8 cellular contexts compared by ENCODE assay signal in the genomic region with DNA sequence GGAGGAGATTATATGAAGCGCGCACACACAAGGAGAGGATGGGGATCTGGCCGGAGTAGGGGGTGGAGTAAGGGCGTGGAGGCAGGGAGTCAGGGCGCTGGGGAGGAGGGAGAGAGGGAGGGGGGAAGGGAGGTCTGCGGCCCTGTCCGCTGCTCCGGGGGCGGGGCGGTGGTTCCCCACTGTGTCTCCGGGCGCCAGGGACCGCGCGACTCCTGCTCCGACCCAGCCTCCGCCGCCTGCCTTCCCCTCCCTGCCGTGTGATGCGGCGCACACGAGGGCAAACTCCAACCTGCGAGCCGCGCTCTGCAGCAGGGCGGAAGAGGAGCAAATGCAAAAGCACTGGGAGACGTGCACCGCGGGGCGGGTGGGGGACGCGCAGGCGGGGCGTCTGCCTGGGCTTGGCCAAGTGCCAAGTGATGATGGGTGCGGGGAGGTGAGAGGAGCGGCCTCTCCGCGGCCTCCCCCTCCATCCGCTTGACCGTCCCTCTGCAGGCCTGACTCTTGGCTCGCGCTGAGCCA.
A peak's percentile ranks its signal among the peaks of the same experiment; 100 is the strongest.
DNase-seq lines count a peak whose midpoint lies in the region; ATAC-seq lines count a peak whose summit lies in the region.

A gene with protein sequence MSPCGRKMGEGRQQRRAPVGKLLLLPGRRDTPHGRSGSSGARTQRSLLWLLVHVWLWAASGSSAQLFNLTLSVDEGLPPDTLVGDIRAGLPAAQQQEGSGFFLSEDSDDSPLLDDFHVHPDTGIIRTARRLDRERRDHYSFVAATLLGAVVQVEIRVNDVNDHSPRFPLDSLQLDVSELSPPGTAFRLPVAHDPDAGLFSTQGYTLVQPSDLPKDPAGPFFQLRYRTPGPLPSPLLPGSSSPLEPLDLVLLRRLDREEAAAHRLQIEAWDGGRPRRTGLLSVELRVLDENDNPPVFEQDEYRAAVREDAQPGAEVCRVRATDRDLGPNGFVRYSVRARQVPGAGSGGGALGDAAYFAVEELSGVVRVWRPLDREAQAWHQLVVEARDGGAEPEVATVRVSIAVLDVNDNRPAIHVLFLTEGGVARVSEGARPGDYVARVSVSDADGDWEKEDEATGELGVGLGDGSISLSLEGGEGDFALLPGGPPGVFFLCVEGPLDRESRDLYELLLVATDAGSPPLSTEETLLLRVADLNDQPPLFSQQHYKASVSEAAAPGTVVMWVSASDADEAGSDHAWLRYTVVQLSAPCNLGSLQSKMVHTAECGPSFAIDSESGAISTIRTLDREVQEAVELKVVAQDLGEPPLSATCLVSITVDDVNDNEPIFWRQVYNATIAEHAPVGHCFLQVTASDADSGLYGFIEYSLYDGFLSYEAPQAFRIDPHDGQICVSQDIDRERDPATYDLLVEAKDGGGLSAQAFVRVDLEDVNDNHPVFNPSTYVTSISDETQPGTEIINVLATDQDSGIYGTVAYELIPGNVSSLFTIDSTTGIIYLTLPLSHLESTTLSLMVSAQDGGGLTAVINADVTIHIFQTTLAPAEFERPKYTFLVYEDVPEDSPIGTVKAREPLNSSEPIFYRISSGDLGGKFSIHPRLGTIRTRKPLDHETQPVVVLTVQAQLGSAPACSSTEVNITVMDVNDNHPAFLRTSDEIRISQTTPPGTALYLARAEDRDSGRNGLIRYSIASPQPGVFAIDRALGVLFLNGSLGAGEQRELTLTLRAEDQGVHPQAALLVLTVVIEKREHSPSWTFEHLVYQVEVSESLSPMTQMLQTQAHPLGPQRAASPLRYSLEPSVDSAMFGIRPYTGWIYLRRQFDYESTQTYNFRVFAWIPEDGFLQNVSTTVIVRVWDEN (N-terminal part only) (minus strand): TSS at position 69 of the 519 bp plus-strand sequence. CDS start 444 bp downstream, outside the sequence.

- H3K9me3 Mint-ChIP-seq in stimulated activated memory B cell treated with anti-CD40 and anti-IgM and Interleukin-4, amounts not matched to agents 10 μg/mL and 1 μg/mL and 100 μg/mL, for 72 hours = no peaks in the 10 kb centered on the region

- H3K4me1 Mint-ChIP-seq in stimulated activated memory B cell treated with anti-CD40 and anti-IgM and Interleukin-4, amounts not matched to agents 10 μg/mL and 1 μg/mL and 100 μg/mL, for 72 hours = peaks cover 24% of the 10 kb centered on the region

- H3K9me3 ChIP-seq in adipocyte (ENCODE audit: control insufficient read depth, low read length) = no peaks in the 10 kb centered on the region
- no peaks in the 10 kb centered on the region for H3K9me3 ChIP-seq in iPS-20b (ENCODE audit: insufficient read depth, low read depth, low read length)

- no peak within 1 kb of the TSS for H3K27ac ChIP-seq in iPS-20b (ENCODE audit: low read length)

- peaks cover 74% of the 10 kb centered on the region for H3K27me3 Mint-ChIP-seq in stimulated activated memory B cell treated with anti-CD40 and anti-IgM and Interleukin-4, amounts not matched to agents 10 μg/mL and 1 μg/mL and 100 μg/mL, for 72 hours

- H3K27me3 ChIP-seq in adipocyte (replicated peaks; ENCODE audit: control insufficient read depth, insufficient read depth, low read length) (peaks cover 61% of the 10 kb centered on the region), iPS-20b (ENCODE audit: insufficient read depth, low read length) (peaks cover 86% of the 10 kb centered on the region)

- ATAC-seq in GM21576 (IDR thresholded peaks at IDR 0.05; ENCODE audit: unreplicated experiment) = peak; percentile 53
- peak; percentile 50 for ATAC-seq in stimulated activated memory B cell treated with anti-CD40 and anti-IgM and Interleukin-4, amounts not matched to agents 10 μg/mL and 1 μg/mL and 100 μg/mL, for 72 hours

- DNase-seq in activated CD4-positive, CD25-positive, alpha-beta regulatory T cell treated with anti-CD3 and anti-CD28 coated beads, Interleukin-2, amount 50 U/mL, for 72 hours = peak; percentile 31
- no peak for DNase-seq in activated CD4-positive, CD25-positive, alpha-beta regulatory T cell (lab: John Stamatoyannopoulos, UW)
- DNase-seq in Kasumi-1 (lab: John Stamatoyannopoulos, UW) (peak; percentile 34 to 57), adipocyte (ENCODE audit: low read depth) (peak; percentile 28), NK-92 (lab: John Stamatoyannopoulos, UW; ENCODE audit: unreplicated experiment) (no peak)

- peak within 1 kb of the TSS; percentile 58 for H3K4me3 ChIP-seq in adipocyte (ENCODE audit: low read length)
- peak within 1 kb of the TSS; percentile 66 for H3K4me3 ChIP-seq in iPS-20b (ENCODE audit: low read length)

- peak within 1 kb of the TSS; percentile 63 for H3K27ac Mint-ChIP-seq in stimulated activated memory B cell treated with anti-CD40 and anti-IgM and Interleukin-4, amounts not matched to agents 10 μg/mL and 1 μg/mL and 100 μg/mL, for 72 hours

- no peaks in the 10 kb centered on the region for H3K36me3 ChIP-seq in adipocyte (ENCODE audit: control insufficient read depth, insufficient read depth, low read length, severe bottlenecking)
- no peaks in the 10 kb centered on the region for H3K36me3 ChIP-seq in iPS-20b (ENCODE audit: insufficient read depth, low read depth, low read length)

- H3K4me1 ChIP-seq in adipocyte (ENCODE audit: control insufficient read depth, insufficient read depth, low read length) (peaks cover 5% of the 10 kb centered on the region), iPS-20b (ENCODE audit: insufficient read depth, low read length) (peaks cover 4% of the 10 kb centered on the region; the same call in 1 of the 2 replicates)

- no peak within 1 kb of the TSS for H3K9ac ChIP-seq in adipocyte (ENCODE audit: low read length)
- peak within 1 kb of the TSS; percentile 42; the same call in 1 of the 2 replicates for H3K9ac ChIP-seq in iPS-20b (ENCODE audit: low read depth, low read length)

- peak within 1 kb of the TSS; percentile 84 for H3K4me3 Mint-ChIP-seq in stimulated activated memory B cell treated with anti-CD40 and anti-IgM and Interleukin-4, amounts not matched to agents 10 μg/mL and 1 μg/mL and 100 μg/mL, for 72 hours

- H3K36me3 Mint-ChIP-seq in stimulated activated memory B cell treated with anti-CD40 and anti-IgM and Interleukin-4, amounts not matched to agents 10 μg/mL and 1 μg/mL and 100 μg/mL, for 72 hours = no peaks in the 10 kb centered on the region

Comparison
In these comparisons a context has a peak if more than half of its experiments do, and no peak if none do; other contexts are left out.
1. DNase-seq: peak in activated CD4-positive, CD25-positive, alpha-beta regulatory T cell treated with anti-CD3 and anti-CD28 coated beads, Interleukin-2, amount 50 U/mL, for 72 hours (single experiment), Kasumi-1 (2 of 2) and adipocyte (single experiment); none in activated CD4-positive, CD25-positive, alpha-beta regulatory T cell (0 of 4) and NK-92 (single experiment).